8 cellular contexts compared by ENCODE assay signal in genomic region chr2:73202156-73203054, GRCh38.
DNase-seq lines count a peak whose midpoint lies in the region; ATAC-seq lines count a peak whose summit lies in the region.

TSS of gene NOTO (plus strand) at chr2:73202574. CDS start at chr2:73202667, 93 bp downstream.

- H3K4me3 ChIP-seq in iPS-18c (ENCODE audit: insufficient read depth, low read depth, low read length) = peak within 1 kb of the TSS; percentile 45

- ATAC-seq in stimulated activated naive CD8-positive, alpha-beta T cell treated with anti-CD3 and anti-CD28 coated beads, Interleukin-15, Interleukin-2, amounts not matched to agents 100 U/mL and 50 U/mL, for 24 hours = peak; percentile 47

- DNase-seq in NCI-H82 (lab: John Stamatoyannopoulos, UW) (peak; percentile 25), NCI-H82 treated with DMSO at 0.1 percent for 48 hours (lab: John Stamatoyannopoulos, UW; ENCODE audit: unreplicated experiment) (no peak), hypothalamus (lab: John Stamatoyannopoulos, UW) (no peak), NCI-H446 treated with DMSO at 0.1 percent for 48 hours (lab: John Stamatoyannopoulos, UW) (no peak)
- DNase-seq in activated naive CD4-positive, alpha-beta T cell treated with anti-CD3 and anti-CD28 coated beads, Interleukin-2, amount 50 U/mL, for 16 hours = peak; percentile 19
- DNase-seq in stimulated activated naive CD8-positive, alpha-beta T cell treated with anti-CD3 and anti-CD28 coated beads, Interleukin-15, Interleukin-2, amounts not matched to agents 100 U/mL and 50 U/mL, for 24 hours = peak; percentile 19
- no peak for DNase-seq in stimulated activated CD4-positive, alpha-beta T cell treated with anti-CD3 and anti-CD28 coated beads, Interleukin-1b, Interleukin-23, amount 100 ng/mL, for 48 hours

- peaks cover 3% of the 10 kb centered on the region for H3K9me3 ChIP-seq in iPS-18c (ENCODE audit: control insufficient read depth, insufficient read depth, low read length)

Comparison
In these comparisons a context has a peak if more than half of its experiments do, and no peak if none do; other contexts are left out.
1. DNase-seq: peak in NCI-H82 (single experiment), activated naive CD4-positive, alpha-beta T cell treated with anti-CD3 and anti-CD28 coated beads, Interleukin-2, amount 50 U/mL, for 16 hours (single experiment) and stimulated activated naive CD8-positive, alpha-beta T cell treated with anti-CD3 and anti-CD28 coated beads, Interleukin-15, Interleukin-2, amounts not matched to agents 100 U/mL and 50 U/mL, for 24 hours (single experiment); none in NCI-H82 treated with DMSO at 0.1 percent for 48 hours (single experiment), hypothalamus (0 of 51), NCI-H446 treated with DMSO at 0.1 percent for 48 hours (single experiment) and stimulated activated CD4-positive, alpha-beta T cell treated with anti-CD3 and anti-CD28 coated beads, Interleukin-1b, Interleukin-23, amount 100 ng/mL, for 48 hours (single experiment).